In genomic region chr4:706083-706633, GRCh38 we compare ENCODE assay signal across 8 cellular contexts. TPM values are rescaled to one million over a fixed set of nuclear protein-coding genes. Genes with fewer than 3 reads are reported as not detected.
A peak's percentile ranks its signal among the peaks of the same experiment; 100 is the strongest.
DNase-seq lines count a peak whose midpoint lies in the region; ATAC-seq and TF ChIP-seq lines count a peak whose summit lies in the region.
"Not testable (repeated sequence)": the region's sequence is repeated elsewhere in the genome, so short reads cannot be mapped to it uniquely, and the experiment has no call there.

No MANE protein-coding gene starts in this region.

- BruUV-seq in Calu3 (replicated peaks; lab: Mats Ljungman, UMichigan): not testable (repeated sequence)
- TSS peak; percentile 62 for BruUV-seq in mammary epithelial cell (replicated peaks; lab: Mats Ljungman, UMichigan)

- dilution Hi-C loops in mammary epithelial cell (cut with HindIII; ENCODE audit: low sequenced_read_pairs): not testable (repeated sequence)

- H2AFZ ChIP-seq in mammary epithelial cell (ENCODE audit: low read depth, low read length): peak overlapping the region; percentile 82

- not testable (repeated sequence) for H3K27ac Mint-ChIP-seq in Calu3 (ENCODE audit: unreplicated experiment); activated B cell treated with CpG ODN at 0.5 μM for 24 hours; memory B cell

- not testable (repeated sequence) for H3K9me3 ChIP-seq in mammary epithelial cell (replicated peaks; ENCODE audit: insufficient read depth, low read length)

- not testable (repeated sequence) for TF ChIP-seq RAD21 in Ishikawa (IDR thresholded peaks at IDR 0.05; ENCODE audit: low read depth)

- in situ Hi-C loops in mammary epithelial cell (cut with MboI; ENCODE audit: low sequenced_read_pairs in 2 of 2): not testable (repeated sequence)

- H4K20me1 ChIP-seq in mammary epithelial cell (ENCODE audit: insufficient read depth, low read length): not testable (repeated sequence)

- H3K27me3 Mint-ChIP-seq in Calu3 (ENCODE audit: unreplicated experiment): peaks cover 13% of the 10 kb centered on the region
- not testable (repeated sequence) for H3K27me3 Mint-ChIP-seq in activated B cell treated with CpG ODN at 0.5 μM for 24 hours, memory B cell

- DNase-seq in Calu3; activated B cell treated with CpG ODN at 0.5 μM for 24 hours; mammary epithelial cell; foreskin fibroblast; memory B cell (ENCODE audit: low spot score in 2 of 2); retinal pigment epithelial cell (ENCODE audit: low read depth): not testable (repeated sequence)

- POLR2A ChIA-PET in activated B cell treated with CpG ODN at 0.5 μM for 24 hours (lab: Charles Lee): not testable (repeated sequence)

- H3K36me3 ChIP-seq in mammary epithelial cell (ENCODE audit: insufficient read depth, low read length); urinary bladder (ENCODE audit: insufficient read depth): not testable (repeated sequence)

- not testable (repeated sequence) for H3K27me3 ChIP-seq in mammary epithelial cell (ENCODE audit: insufficient read depth, low read length)

- H3K4me3 ChIP-seq in mammary epithelial cell (replicated peaks in 1 of 3; ENCODE audit: insufficient read depth in 1 of 3, low read depth in 2 of 3, low read length in 3 of 3) (peak overlapping the region; percentile 80 to 98 (median 86)), foreskin fibroblast (ENCODE audit: low read depth in 1 of 2, low read length in 2 of 2) (peak overlapping the region; percentile 79 to 91), retinal pigment epithelial cell (ENCODE audit: low read length) (peak overlapping the region; percentile 82), urinary bladder (ENCODE audit: low read depth, low read length) (peak overlapping the region; percentile 88)

- 0% methylated on average over 2 of the region's 21 CpGs for WGBS in mammary epithelial cell (ENCODE audit: low coverage, missing lambda C conversion rate)
- WGBS in urinary bladder: 3% methylated on average over 21 of the region's 21 CpGs

- not testable (repeated sequence) for TF ChIP-seq EP300 in Ishikawa (IDR thresholded peaks at IDR 0.05; ENCODE audit: borderline replicate concordance)

- intact Hi-C loops in Calu3 (cut with micrococcal nuclease; ENCODE audit: unreplicated experiment); mammary epithelial cell (cut with micrococcal nuclease): not testable (repeated sequence)
- intact Hi-C loops in activated B cell treated with CpG ODN at 0.5 μM for 24 hours (cut with micrococcal nuclease): loop anchor here (5.0 kb wide), 1 partner anchor 36 kb away; no protein-coding TSS in a partner anchor

- H3K4me3 Mint-ChIP-seq in Calu3 (ENCODE audit: low read depth, unreplicated experiment) (peak overlapping the region; percentile 71), activated B cell treated with CpG ODN at 0.5 μM for 24 hours (peak overlapping the region; percentile 19), memory B cell (peak overlapping the region; percentile 90)

- CTCF ChIA-PET in Calu3 (lab: Charles Lee); activated B cell treated with CpG ODN at 0.5 μM for 24 hours (lab: Charles Lee); mammary epithelial cell (lab: Charles Lee; ENCODE audit: low non-redundant PET): not testable (repeated sequence)

- ATAC-seq in activated B cell treated with CpG ODN at 0.5 μM for 24 hours (ENCODE audit: low read depth); memory B cell (ENCODE audit: low read depth): not testable (repeated sequence)

- H3K79me2 ChIP-seq in mammary epithelial cell (ENCODE audit: insufficient read depth, low read length): peaks cover 51% of the 10 kb centered on the region

- H3K9me3 Mint-ChIP-seq in Calu3 (ENCODE audit: low read depth, unreplicated experiment); activated B cell treated with CpG ODN at 0.5 μM for 24 hours; memory B cell: not testable (repeated sequence)

- H3K36me3 Mint-ChIP-seq in Calu3 (ENCODE audit: insufficient read depth, unreplicated experiment); activated B cell treated with CpG ODN at 0.5 μM for 24 hours (ENCODE audit: low read depth); memory B cell: not testable (repeated sequence)

- H3K4me2 ChIP-seq in mammary epithelial cell (ENCODE audit: insufficient read depth, low read depth, low read length): peak overlapping the region; percentile 99

- H3K4me1 Mint-ChIP-seq in Calu3 (ENCODE audit: low read depth, unreplicated experiment): not testable (repeated sequence)
- H3K4me1 Mint-ChIP-seq in activated B cell treated with CpG ODN at 0.5 μM for 24 hours (peaks cover 30% of the 10 kb centered on the region), memory B cell (peaks cover 30% of the 10 kb centered on the region)

- peaks cover 14% of the 10 kb centered on the region for H3K4me1 ChIP-seq in mammary epithelial cell (ENCODE audit: insufficient read depth, low read length)
- not testable (repeated sequence) for H3K4me1 ChIP-seq in urinary bladder (ENCODE audit: insufficient read depth)

- H3K9ac ChIP-seq in mammary epithelial cell (ENCODE audit: insufficient read depth, low read length): peak overlapping the region; percentile 97

- peak overlapping the region; percentile 85 for H3K27ac ChIP-seq in mammary epithelial cell (ENCODE audit: insufficient read depth, low read depth, low read length)
- H3K27ac ChIP-seq in urinary bladder (ENCODE audit: low read depth): not testable (repeated sequence)

- not testable (repeated sequence) for TF ChIP-seq CTCF in Calu3 (IDR thresholded peaks at IDR 0.05; ENCODE audit: unreplicated experiment); activated B cell treated with CpG ODN at 0.5 μM for 24 hours (IDR thresholded peaks at IDR 0.05); mammary epithelial cell (conservative IDR thresholded peaks at IDR 0.05 in 1 of 2, IDR thresholded peaks at IDR 0.05 in 1 of 2; ENCODE audit: extremely low read depth in 1 of 2, insufficient read depth in 1 of 2, low read depth in 1 of 2, low read length in 2 of 2); foreskin fibroblast (IDR thresholded peaks at IDR 0.05; ENCODE audit: low read depth, low read length); retinal pigment epithelial cell (conservative IDR thresholded peaks at IDR 0.05; ENCODE audit: low read depth, low read length)

TF ChIP-seq in Ishikawa, 13 proteins besides CTCF, POLR2A, EP300 and RAD21:
- 0 out of 2 replicates have a peak, but pooled peaks have one; percentile 69 for TF ChIP-seq ZBTB7A (IDR thresholded peaks at IDR 0.05; ENCODE audit: low read depth)

RNA-seq across cellular contexts. Expression of gene PCGF3, which starts 0.5 kb away (rescaled TPM):
- total RNA-seq in Calu3 (2022) (29.5 and 30.0 TPM in 2 replicates), activated B cell treated with CpG ODN at 0.5 μM for 24 hours (51.3 and 59.2 TPM in 2 replicates), mammary epithelial cell (10 to 100 TPM; 35.0 to 38.2 TPM), urinary bladder (52.6 TPM)
- polyA plus RNA-seq in mammary epithelial cell (34.2 TPM), urinary bladder (36.1 TPM)
- polyA minus RNA-seq in mammary epithelial cell: 77.3 TPM

RNA-seq across cellular contexts. Expression of gene SLC49A3, which starts 17.2 kb away (rescaled TPM):
- total RNA-seq in Calu3 (2022) (0.24 and 0.40 TPM in 2 replicates), activated B cell treated with CpG ODN at 0.5 μM for 24 hours (2.3 TPM in 2 replicates), mammary epithelial cell (under 1 TPM in 1 of 2 donors, not detected in 1; 0.83 TPM), urinary bladder (2.1 TPM)
- polyA plus RNA-seq in mammary epithelial cell (not detected), urinary bladder (7.9 TPM)
- polyA minus RNA-seq in mammary epithelial cell: not detected

RNA-seq across cellular contexts. Expression of gene MYL5, which starts 31.8 kb away (rescaled TPM):
- total RNA-seq in Calu3 (2022): 7.6 and 8.5 TPM in 2 replicates
- 21.9 and 24.6 TPM in 2 replicates for total RNA-seq in activated B cell treated with CpG ODN at 0.5 μM for 24 hours
- 10 to 100 TPM; 11.2 to 31.9 TPM for total RNA-seq in mammary epithelial cell
- 10.7 TPM for polyA plus RNA-seq in mammary epithelial cell
- polyA minus RNA-seq in mammary epithelial cell: not detected
- 11.8 TPM for total RNA-seq in urinary bladder
- polyA plus RNA-seq in urinary bladder: 7.1 TPM

RNA-seq across cellular contexts. Expression of gene ATP5ME, which starts 32.1 kb away (rescaled TPM):
- total RNA-seq in Calu3 (2022) (122 and 124 TPM in 2 replicates), activated B cell treated with CpG ODN at 0.5 μM for 24 hours (152 and 193 TPM in 2 replicates), mammary epithelial cell (100 to 1,000 TPM in 1 of 2 donors, 10 to 100 TPM in 1; 38.7 to 284 TPM), urinary bladder (160 TPM)
- polyA plus RNA-seq in mammary epithelial cell (486 TPM), urinary bladder (430 TPM)
- 109 TPM for polyA minus RNA-seq in mammary epithelial cell

Comparison
In these comparisons a context has a peak if more than half of its experiments do, and no peak if none do; other contexts are left out.
1. H3K4me3 Mint-ChIP-seq: peak in every context shown above with its lines; median percentile 90 in memory B cell; 71 in Calu3; 19 in activated B cell treated with CpG ODN at 0.5 μM for 24 hours.